Comparison of ENCODE assay signal across 8 cellular contexts in genomic region chr11:10309163-10310093, GRCh38. TPM values are rescaled to one million over a fixed set of nuclear protein-coding genes. Genes with fewer than 3 reads are reported as not detected.
DNase-seq lines count a peak whose midpoint lies in the region; ATAC-seq and TF ChIP-seq lines count a peak whose summit lies in the region.

No MANE protein-coding gene starts in this region.

- peaks cover 31% of the 10 kb centered on the region for H3K4me1 ChIP-seq in HUES64 (ENCODE audit: insufficient read depth, low read length)
- H3K4me1 ChIP-seq in liver (ENCODE audit: control insufficient read depth in 4 of 4, insufficient read depth in 4 of 4, low read length in 3 of 4): peaks cover 6 to 40% (median 24%) of the 10 kb centered on the region in 4 donors

- no peak for DNase-seq in WERI-Rb-1
- no peak for DNase-seq in effector CD8-positive, alpha-beta T cell (lab: John Stamatoyannopoulos, UW)

- H3K4me3 ChIP-seq in HUES64 (ENCODE audit: low read length) (no peak overlapping the region), liver (ENCODE audit: low read depth in 1 of 3, low read length in 3 of 3) (no peak overlapping the region), WERI-Rb-1 (ENCODE audit: low read depth, low read length) (no peak overlapping the region)

- peaks cover 75% of the 10 kb centered on the region for H3K27me3 Mint-ChIP-seq in brain

- H3K9me3 ChIP-seq in HUES64 (ENCODE audit: insufficient read depth, low read depth, low read length) (0 out of 2 replicates have a peak, but pooled peaks cover 3% of the 10 kb centered on the region), liver (ENCODE audit: control insufficient read depth in 4 of 4, low read length in 3 of 4) (no peaks in the 10 kb centered on the region), WERI-Rb-1 (ENCODE audit: severe bottlenecking) (no peaks in the 10 kb centered on the region)

- peak overlapping the region; percentile 27; the same call in 1 of the 2 replicates for H3K27ac ChIP-seq in 22Rv1
- peak overlapping the region; percentile 89; the same call in 1 of the 2 replicates for H3K27ac ChIP-seq in HUES64 (ENCODE audit: low read depth, low read length)
- H3K27ac ChIP-seq in liver (ENCODE audit: low read depth in 1 of 2, low read length in 2 of 2): peak overlapping the region; percentile 77 to 96
- no peak overlapping the region for H3K27ac ChIP-seq in WERI-Rb-1

- WGBS in HUES64: 59% methylated on average over 12 of the region's 12 CpGs
- 31% methylated on average over 12 of the region's 12 CpGs for WGBS in liver

- peak overlapping the region; percentile 52 to 98 (median 84) for H3K27ac Mint-ChIP-seq in brain

- TF ChIP-seq RAD21 in liver (IDR thresholded peaks at IDR 0.05): peak in 1 of 2 donors; percentile 51

- TF ChIP-seq CTCF in 22Rv1 (IDR thresholded peaks at IDR 0.05) (no peak), brain (conservative IDR thresholded peaks at IDR 0.05) (no peak), liver (IDR thresholded peaks at IDR 0.05; ENCODE audit: low read depth, low read length, missing input control) (no peak), WERI-Rb-1 (IDR thresholded peaks at IDR 0.05; ENCODE audit: low read depth, low read length) (no peak)

- peaks cover 8% of the 10 kb centered on the region for H3K36me3 Mint-ChIP-seq in brain

- H3K27me3 ChIP-seq in HUES64 (ENCODE audit: insufficient read depth, low read length) (peaks cover 19% of the 10 kb centered on the region), liver (ENCODE audit: control insufficient read depth in 4 of 4, insufficient read depth in 4 of 4, low read length in 3 of 4) (no peaks in the 10 kb centered on the region), WERI-Rb-1 (ENCODE audit: insufficient read depth, low read depth, severe bottlenecking) (peaks cover 25% of the 10 kb centered on the region)

- peaks cover 10% of the 10 kb centered on the region for H3K36me3 ChIP-seq in HUES64 (ENCODE audit: insufficient read depth, low read length)
- H3K36me3 ChIP-seq in liver (ENCODE audit: control insufficient read depth in 4 of 4, insufficient read depth in 3 of 4, low read depth in 1 of 4, low read length in 3 of 4): no peaks in the 10 kb centered on the region
- no peaks in the 10 kb centered on the region for H3K36me3 ChIP-seq in WERI-Rb-1

- peaks cover 0 to 10% (median 5%) of the 10 kb centered on the region in 5 experiments for H3K9me3 Mint-ChIP-seq in brain

- ATAC-seq in HG03135 (IDR thresholded peaks at IDR 0.05; ENCODE audit: unreplicated experiment) (no peak), HG02588 (IDR thresholded peaks at IDR 0.05; ENCODE audit: unreplicated experiment) (no peak)

- 0 out of 2 replicates have a peak overlapping the region, but pooled peaks have one; percentile 8 for H3K9ac ChIP-seq in HUES64 (ENCODE audit: low read depth, low read length)
- H3K9ac ChIP-seq in liver (ENCODE audit: low read depth in 1 of 2, low read length in 2 of 2): peak overlapping the region in 1 of 2 donors; percentile 24

- peak overlapping the region; percentile 60 to 100 (median 94) for H3K4me3 Mint-ChIP-seq in brain

- H3K4me1 Mint-ChIP-seq in brain: peaks cover 38% of the 10 kb centered on the region

TF ChIP-seq in liver, 16 proteins besides CTCF, POLR2A, EP300 and RAD21:
- TF ChIP-seq FOXA1 (IDR thresholded peaks at IDR 0.05): peak; percentile 42
- TF ChIP-seq, protein P1, sequence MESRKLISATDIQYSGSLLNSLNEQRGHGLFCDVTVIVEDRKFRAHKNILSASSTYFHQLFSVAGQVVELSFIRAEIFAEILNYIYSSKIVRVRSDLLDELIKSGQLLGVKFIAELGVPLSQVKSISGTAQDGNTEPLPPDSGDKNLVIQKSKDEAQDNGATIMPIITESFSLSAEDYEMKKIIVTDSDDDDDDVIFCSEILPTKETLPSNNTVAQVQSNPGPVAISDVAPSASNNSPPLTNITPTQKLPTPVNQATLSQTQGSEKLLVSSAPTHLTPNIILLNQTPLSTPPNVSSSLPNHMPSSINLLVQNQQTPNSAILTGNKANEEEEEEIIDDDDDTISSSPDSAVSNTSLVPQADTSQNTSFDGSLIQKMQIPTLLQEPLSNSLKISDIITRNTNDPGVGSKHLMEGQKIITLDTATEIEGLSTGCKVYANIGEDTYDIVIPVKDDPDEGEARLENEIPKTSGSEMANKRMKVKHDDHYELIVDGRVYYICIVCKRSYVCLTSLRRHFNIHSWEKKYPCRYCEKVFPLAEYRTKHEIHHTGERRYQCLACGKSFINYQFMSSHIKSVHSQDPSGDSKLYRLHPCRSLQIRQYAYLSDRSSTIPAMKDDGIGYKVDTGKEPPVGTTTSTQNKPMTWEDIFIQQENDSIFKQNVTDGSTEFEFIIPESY (IDR thresholded peaks at IDR 0.05): peak; percentile 57
- TF ChIP-seq SP1 (IDR thresholded peaks at IDR 0.05): peak; percentile 67
- TF ChIP-seq YY1 (IDR thresholded peaks at IDR 0.05): peak; percentile 15
- TF ChIP-seq JUND (IDR thresholded peaks at IDR 0.05): peak; percentile 98 to 99
- peak; percentile 57 to 66 for TF ChIP-seq HNF4A (conservative IDR thresholded peaks at IDR 0.05)
- no peak for TF ChIP-seq TAF1 (conservative IDR thresholded peaks at IDR 0.05)
- TF ChIP-seq, protein P2, sequence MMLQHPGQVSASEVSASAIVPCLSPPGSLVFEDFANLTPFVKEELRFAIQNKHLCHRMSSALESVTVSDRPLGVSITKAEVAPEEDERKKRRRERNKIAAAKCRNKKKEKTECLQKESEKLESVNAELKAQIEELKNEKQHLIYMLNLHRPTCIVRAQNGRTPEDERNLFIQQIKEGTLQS (IDR thresholded peaks at IDR 0.05): peak; percentile 97
- peak; percentile 32 for TF ChIP-seq MAX (IDR thresholded peaks at IDR 0.05)
- no peak for TF ChIP-seq NR2F2 (IDR thresholded peaks at IDR 0.05)
- TF ChIP-seq RXRA (IDR thresholded peaks at IDR 0.05): peak; percentile 80 to 82
- no peak for TF ChIP-seq EGR1 (IDR thresholded peaks at IDR 0.05; ENCODE audit: low read depth in 2 of 2)
- TF ChIP-seq HNF4G (IDR thresholded peaks at IDR 0.05): no peak
- TF ChIP-seq, protein P3, sequence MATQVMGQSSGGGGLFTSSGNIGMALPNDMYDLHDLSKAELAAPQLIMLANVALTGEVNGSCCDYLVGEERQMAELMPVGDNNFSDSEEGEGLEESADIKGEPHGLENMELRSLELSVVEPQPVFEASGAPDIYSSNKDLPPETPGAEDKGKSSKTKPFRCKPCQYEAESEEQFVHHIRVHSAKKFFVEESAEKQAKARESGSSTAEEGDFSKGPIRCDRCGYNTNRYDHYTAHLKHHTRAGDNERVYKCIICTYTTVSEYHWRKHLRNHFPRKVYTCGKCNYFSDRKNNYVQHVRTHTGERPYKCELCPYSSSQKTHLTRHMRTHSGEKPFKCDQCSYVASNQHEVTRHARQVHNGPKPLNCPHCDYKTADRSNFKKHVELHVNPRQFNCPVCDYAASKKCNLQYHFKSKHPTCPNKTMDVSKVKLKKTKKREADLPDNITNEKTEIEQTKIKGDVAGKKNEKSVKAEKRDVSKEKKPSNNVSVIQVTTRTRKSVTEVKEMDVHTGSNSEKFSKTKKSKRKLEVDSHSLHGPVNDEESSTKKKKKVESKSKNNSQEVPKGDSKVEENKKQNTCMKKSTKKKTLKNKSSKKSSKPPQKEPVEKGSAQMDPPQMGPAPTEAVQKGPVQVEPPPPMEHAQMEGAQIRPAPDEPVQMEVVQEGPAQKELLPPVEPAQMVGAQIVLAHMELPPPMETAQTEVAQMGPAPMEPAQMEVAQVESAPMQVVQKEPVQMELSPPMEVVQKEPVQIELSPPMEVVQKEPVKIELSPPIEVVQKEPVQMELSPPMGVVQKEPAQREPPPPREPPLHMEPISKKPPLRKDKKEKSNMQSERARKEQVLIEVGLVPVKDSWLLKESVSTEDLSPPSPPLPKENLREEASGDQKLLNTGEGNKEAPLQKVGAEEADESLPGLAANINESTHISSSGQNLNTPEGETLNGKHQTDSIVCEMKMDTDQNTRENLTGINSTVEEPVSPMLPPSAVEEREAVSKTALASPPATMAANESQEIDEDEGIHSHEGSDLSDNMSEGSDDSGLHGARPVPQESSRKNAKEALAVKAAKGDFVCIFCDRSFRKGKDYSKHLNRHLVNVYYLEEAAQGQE (IDR thresholded peaks at IDR 0.05): peak; percentile 77
- peak; percentile 24 for TF ChIP-seq FOXA2 (IDR thresholded peaks at IDR 0.05)

RNA-seq across cellular contexts. Expression of gene ADM, which starts 4.6 kb away (rescaled TPM):
- 69.4 TPM for polyA plus RNA-seq in HUES64 (2013, experiment 1 of 2)
- 45.3 TPM for polyA plus RNA-seq in HUES64 (2013, experiment 2 of 2)
- 7.8 TPM for polyA plus RNA-seq in brain (ENCODE audit: insufficient read depth, low read depth, low replicate concordance)
- total RNA-seq in liver: 10 to 100 TPM; 12.8 to 32.6 TPM
- 10 to 100 TPM in 1 of 2 donors, 1 to 10 TPM in 1; 9.7 to 33.1 TPM for polyA plus RNA-seq in liver

RNA-seq across cellular contexts. Expression of gene SBF2, which starts 15.4 kb away (rescaled TPM):
- 17.3 TPM for polyA plus RNA-seq in HUES64 (2013, experiment 1 of 2)
- 19.6 TPM for polyA plus RNA-seq in HUES64 (2013, experiment 2 of 2)
- 13.1 TPM for polyA plus RNA-seq in brain (ENCODE audit: insufficient read depth, low read depth, low replicate concordance)
- total RNA-seq in liver: 10 to 100 TPM; 16.7 to 31.3 TPM
- 10 to 100 TPM in 1 of 2 donors, 1 to 10 TPM in 1; 7.5 to 12.7 TPM for polyA plus RNA-seq in liver
